ENCODE assay signal across 28 cellular contexts in genomic region chr15:45371546-45371945, GRCh38.
"Had no signal": no experiment of that assay in that cellular context is flagged by ENCODE, and none has a peak within 500 bp of the region (broad histone marks: within the 10 kb centered on the region; RNA-seq: fewer than 3 reads in every experiment).

No MANE protein-coding gene starts in this region.

- ATAC-seq: activated CD4-positive, CD25-positive, alpha-beta regulatory T cell treated with anti-CD3 and anti-CD28 coated beads, Interleukin-2, amount 50 U/mL, for 24 hours; gastrocnemius medialis; naive thymus-derived CD8-positive, alpha-beta T cell; stimulated activated memory B cell treated with anti-CD40 and anti-IgM and Interleukin-4, amounts not matched to agents 10 μg/mL and 1 μg/mL and 100 μg/mL, for 72 hours; stimulated activated naive CD8-positive, alpha-beta T cell treated with anti-CD3 and anti-CD28 coated beads, Interleukin-15, amount 100 ng/mL, for 72 hours had no signal

- H3K36me3 ChIP-seq: adrenal gland, breast epithelium, colonic mucosa, uterus, WERI-Rb-1 had no signal

- H3K27ac ChIP-seq: adrenal gland, breast epithelium, colonic mucosa, gastrocnemius medialis, parathyroid adenoma, right atrium auricular region, testis, uterus, WERI-Rb-1 had no signal

- H3K9me3 ChIP-seq: adrenal gland, breast epithelium, colonic mucosa, gastrocnemius medialis, right atrium auricular region, testis, uterus had no signal

- DNase-seq: activated CD4-positive, alpha-beta T cell treated with anti-CD3 and anti-CD28 coated beads for 48 hours; activated CD4-positive, alpha-beta T cell treated with anti-CD3 and anti-CD28 coated beads, Interleukin-2, amount 50 U/mL, for 48 hours; activated CD8-positive, alpha-beta memory T cell treated with anti-CD3 and anti-CD28 coated beads, Interleukin-2, amount 50 U/mL, for 4 hours; activated effector memory CD4-positive, alpha-beta T cell treated with anti-CD3 and anti-CD28 coated beads, Interleukin-2, amount 50 U/mL, for 16 hours; activated naive CD4-positive, alpha-beta T cell treated with anti-CD3 and anti-CD28 coated beads for 36 hours; activated naive CD8-positive, alpha-beta T cell treated with anti-CD3 and anti-CD28 coated beads for 36 hours; activated T-cell treated with anti-CD3 and anti-CD28 coated beads, Interleukin-2, amount 50 U/mL, for 1 hour; adrenal gland; colonic mucosa; effector memory CD4-positive, alpha-beta T cell; gastrocnemius medialis; glutamatergic neuron; left colon; naive thymus-derived CD8-positive, alpha-beta T cell; stimulated activated CD4-positive, alpha-beta T cell treated with anti-CD3 and anti-CD28 coated beads, Interleukin-1b, Interleukin-23, amount 100 ng/mL, for 48 hours; stimulated activated CD4-positive, alpha-beta T cell treated with anti-CD3 and anti-CD28 coated beads, Interleukin-4, amount 100 ng/mL, for 4 hours; stimulated activated CD8-positive, alpha-beta memory T cell treated with anti-CD3 and anti-CD28 coated beads, Interleukin-4, amount 100 ng/mL, for 48 hours; stimulated activated naive CD8-positive, alpha-beta T cell treated with anti-CD3 and anti-CD28 coated beads, Interleukin-15, amount 100 ng/mL, for 72 hours; T-helper 9 cell; testis; uterus; WERI-Rb-1 had no signal

- H3K4me1 ChIP-seq: breast epithelium, colonic mucosa, parathyroid adenoma, testis, uterus had no signal

- H2AFZ ChIP-seq: parathyroid adenoma had no signal

- H3K4me2 ChIP-seq: smooth muscle cell had no signal

- H3K4me3 ChIP-seq: adrenal gland, breast epithelium, colonic mucosa, gastrocnemius medialis, right atrium auricular region, smooth muscle cell, testis, uterus had no signal

- H3K27me3 ChIP-seq: adrenal gland, breast epithelium, colonic mucosa, gastrocnemius medialis, right atrium auricular region, testis, uterus had no signal

- H3K79me2 ChIP-seq: parathyroid adenoma had no signal
